In genomic region chr7:130521552-130521951, GRCh38 we compare ENCODE assay signal across 28 cellular contexts.
"Had no signal": no experiment of that assay in that cellular context is flagged by ENCODE, and none has a peak within 500 bp of the region (broad histone marks: within the 10 kb centered on the region; RNA-seq: fewer than 3 reads in every experiment).

No MANE protein-coding gene starts in this region.

- H3K27me3 ChIP-seq: left lung, neural progenitor cell, neutrophil, ovary, right atrium auricular region, right lobe of liver, tibial nerve, upper lobe of left lung, vagina had no signal

- H3K4me1 ChIP-seq: left lung, lower lobe of right lung, neural progenitor cell, right atrium auricular region, right lobe of liver, tibial nerve, vagina had no signal

- H3K4me2 ChIP-seq: neural progenitor cell, smooth muscle cell had no signal

- H3K9me3 ChIP-seq: left lung, lower lobe of right lung, neutrophil, ovary, right atrium auricular region, right lobe of liver, tibial nerve, upper lobe of left lung, vagina had no signal

- H2AFZ ChIP-seq: neural progenitor cell had no signal

- ATAC-seq: left cardiac atrium; left lung; lower lobe of right lung; natural killer cell; right lobe of liver; stimulated activated memory B cell treated with anti-CD40 and anti-IgM and Interleukin-4, amounts not matched to agents 10 μg/mL and 1 μg/mL and 100 μg/mL, for 72 hours; stimulated activated naive CD8-positive, alpha-beta T cell treated with anti-CD3 and anti-CD28 coated beads, Interleukin-15, amount 100 ng/mL, for 72 hours had no signal

- DNase-seq: hippocampal formation; kidney glomerular epithelial cell; left cardiac atrium; left lung; lower lobe of right lung; mammary epithelial cell; mesenchymal stem cell; naive B cell; natural killer cell; nephron progenitor cell; ovary; right lobe of liver; stimulated activated CD4-positive, alpha-beta T cell treated with anti-CD3 and anti-CD28 coated beads, Interleukin-1b, Interleukin-23, amount 100 ng/mL, for 48 hours; stimulated activated CD4-positive, alpha-beta T cell treated with anti-CD3 and anti-CD28 coated beads, Interleukin-2, amount 100 ng/mL, for 48 hours; stimulated activated CD4-positive, alpha-beta T cell treated with anti-CD3 and anti-CD28 coated beads, Interleukin-4, amount 100 ng/mL, for 4 hours; stimulated activated CD8-positive, alpha-beta memory T cell treated with anti-CD3 and anti-CD28 coated beads, Interleukin-4, amount 100 ng/mL, for 48 hours; stimulated activated naive CD4-positive, alpha-beta T cell treated with Interleukin-2 at 50 U/mL for 16 hours; stimulated activated naive CD8-positive, alpha-beta T cell treated with anti-CD3 and anti-CD28 coated beads, Interleukin-15, amount 100 ng/mL, for 72 hours; substantia nigra; upper lobe of left lung had no signal

- FAIRE-seq: keratinocyte had no signal

- H3K4me3 ChIP-seq: left lung, lower lobe of right lung, neural progenitor cell, ovary, right atrium auricular region, right lobe of liver, smooth muscle cell, tibial nerve, upper lobe of left lung, vagina had no signal

- H3K27ac ChIP-seq: left lung, lower lobe of right lung, neural progenitor cell, neutrophil, ovary, right atrium auricular region, right lobe of liver, tibial nerve, vagina had no signal

- H3K36me3 ChIP-seq: neural progenitor cell, neutrophil, ovary, right atrium auricular region, right lobe of liver, vagina had no signal

- H3K9ac ChIP-seq: neural progenitor cell had no signal
